27 cellular contexts compared by ENCODE assay signal in the genomic region with DNA sequence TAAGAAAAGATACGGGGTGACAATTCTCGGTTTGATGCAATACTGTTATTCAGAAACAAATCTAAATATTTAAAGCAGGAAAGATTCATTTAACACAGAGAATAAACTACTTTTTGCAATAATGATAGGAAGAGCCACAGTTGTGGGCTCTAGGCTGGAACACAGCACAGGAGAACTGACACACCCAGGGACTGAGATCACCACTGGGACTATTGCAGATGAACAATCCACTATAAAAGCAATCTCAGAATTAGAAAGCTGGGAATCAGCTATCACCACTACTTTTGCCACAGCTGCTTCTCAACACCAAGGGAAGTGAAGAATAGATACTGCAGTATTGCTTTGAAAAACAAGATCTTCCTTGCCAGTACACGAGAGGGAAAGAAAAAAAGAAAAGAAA. TPM values are rescaled to one million over a fixed set of nuclear protein-coding genes. Genes with fewer than 3 reads are reported as not detected.
"Had no signal": no experiment of that assay in that cellular context is flagged by ENCODE, and none has a peak within 500 bp of the region (broad histone marks: within the 10 kb centered on the region; RNA-seq: fewer than 3 reads in every experiment).

No MANE protein-coding gene starts in this region.

- H3K27me3 ChIP-seq: ascending aorta, body of pancreas had no signal

- H3K27ac ChIP-seq: ascending aorta, body of pancreas had no signal

- H3K36me3 ChIP-seq: ascending aorta had no signal

- H3K4me3 ChIP-seq: ascending aorta, body of pancreas had no signal

- H3K9me3 Mint-ChIP-seq: activated B cell treated with CpG ODN at 0.5 μM for 24 hours; activated CD4-positive, alpha-beta T cell treated with anti-CD3 and anti-CD28 coated beads, Interleukin-2, amount 10 ng/mL, durations not matched to agents 24 days and 14 days; activated T-cell treated with anti-CD3 and anti-CD28 coated beads, Interleukin-2, amount 50 U/mL, for 24 hours had no signal

- DNase-seq: activated B cell treated with CpG ODN at 0.5 μM for 24 hours; activated CD4-positive, alpha-beta T cell treated with anti-CD3 and anti-CD28 coated beads for 1 hour; activated CD4-positive, alpha-beta T cell treated with anti-CD3 and anti-CD28 coated beads, Interleukin-2, amount 10 ng/mL, durations not matched to agents 24 days and 14 days; activated CD4-positive, alpha-beta T cell treated with anti-CD3 and anti-CD28 coated beads, Interleukin-2, amount 50 U/mL, for 48 hours; activated CD8-positive, alpha-beta memory T cell treated with anti-CD3 and anti-CD28 coated beads, Interleukin-2, amount 10 ng/mL, durations not matched to agents 7 days and 5 days; activated effector memory CD4-positive, alpha-beta T cell treated with Interleukin-2 at 50 U/mL for 16 hours; activated naive CD4-positive, alpha-beta T cell; activated T-cell treated with anti-CD3 and anti-CD28 coated beads, Interleukin-2, amount 50 U/mL, for 24 hours; amniotic stem cell; body of pancreas; KG1; MV-4-11; NCI-H1105; NCI-H1436; NCI-H187; NCI-H2081; NCI-H446; NCI-H524; PC-3; T-cell; T-helper 2 cell; T1000 had no signal

- H3K27me3 Mint-ChIP-seq: activated B cell treated with CpG ODN at 0.5 μM for 24 hours; activated CD4-positive, alpha-beta T cell treated with anti-CD3 and anti-CD28 coated beads, Interleukin-2, amount 10 ng/mL, durations not matched to agents 24 days and 14 days; activated CD8-positive, alpha-beta memory T cell treated with anti-CD3 and anti-CD28 coated beads, Interleukin-2, amount 10 ng/mL, durations not matched to agents 7 days and 5 days; activated naive CD4-positive, alpha-beta T cell treated with anti-CD3 and anti-CD28 coated beads, Interleukin-2, amount 50 U/mL, for 24 hours; activated T-cell treated with anti-CD3 and anti-CD28 coated beads, Interleukin-2, amount 50 U/mL, for 24 hours; IgD-negative memory B cell; T-cell had no signal

- H3K4me3 Mint-ChIP-seq: activated B cell treated with CpG ODN at 0.5 μM for 24 hours; activated CD4-positive, alpha-beta T cell treated with anti-CD3 and anti-CD28 coated beads, Interleukin-2, amount 10 ng/mL, durations not matched to agents 24 days and 14 days; activated CD8-positive, alpha-beta memory T cell treated with anti-CD3 and anti-CD28 coated beads, Interleukin-2, amount 10 ng/mL, durations not matched to agents 7 days and 5 days; activated naive CD4-positive, alpha-beta T cell treated with anti-CD3 and anti-CD28 coated beads, Interleukin-2, amount 50 U/mL, for 24 hours; activated T-cell treated with anti-CD3 and anti-CD28 coated beads, Interleukin-2, amount 50 U/mL, for 24 hours; activated T-helper 1 cell treated with anti-CD3 and anti-CD28 coated beads, Interleukin-12 subunit alpha, Interleukin-12 subunit beta, Interleukin-2, Interleukin-4 antibody, amounts not matched to agents 30 ng/mL and 10 ng/mL and 1 ng/mL, durations not matched to agents 14 hours and 24 hours and 36 hours; IgD-negative memory B cell; T-cell had no signal

- H3K27ac Mint-ChIP-seq: activated B cell treated with CpG ODN at 0.5 μM for 24 hours; activated CD4-positive, alpha-beta T cell treated with anti-CD3 and anti-CD28 coated beads, Interleukin-2, amount 10 ng/mL, durations not matched to agents 24 days and 14 days; activated CD8-positive, alpha-beta memory T cell treated with anti-CD3 and anti-CD28 coated beads, Interleukin-2, amount 10 ng/mL, durations not matched to agents 7 days and 5 days; activated naive CD4-positive, alpha-beta T cell treated with anti-CD3 and anti-CD28 coated beads, Interleukin-2, amount 50 U/mL, for 24 hours; activated T-cell treated with anti-CD3 and anti-CD28 coated beads, Interleukin-2, amount 50 U/mL, for 24 hours; activated T-helper 1 cell treated with anti-CD3 and anti-CD28 coated beads, Interleukin-12 subunit alpha, Interleukin-12 subunit beta, Interleukin-2, Interleukin-4 antibody, amounts not matched to agents 30 ng/mL and 10 ng/mL and 1 ng/mL, durations not matched to agents 14 hours and 24 hours and 36 hours; IgD-negative memory B cell; T-cell had no signal

- H3K4me1 Mint-ChIP-seq: activated B cell treated with CpG ODN at 0.5 μM for 24 hours; activated CD4-positive, alpha-beta T cell treated with anti-CD3 and anti-CD28 coated beads, Interleukin-2, amount 10 ng/mL, durations not matched to agents 24 days and 14 days; activated CD8-positive, alpha-beta memory T cell treated with anti-CD3 and anti-CD28 coated beads, Interleukin-2, amount 10 ng/mL, durations not matched to agents 7 days and 5 days; activated naive CD4-positive, alpha-beta T cell treated with anti-CD3 and anti-CD28 coated beads, Interleukin-2, amount 50 U/mL, for 24 hours; IgD-negative memory B cell; T-cell had no signal

- H3K9me3 ChIP-seq: ascending aorta, body of pancreas had no signal

- H3K36me3 Mint-ChIP-seq: activated CD8-positive, alpha-beta memory T cell treated with anti-CD3 and anti-CD28 coated beads, Interleukin-2, amount 10 ng/mL, durations not matched to agents 7 days and 5 days; activated naive CD4-positive, alpha-beta T cell treated with anti-CD3 and anti-CD28 coated beads, Interleukin-2, amount 50 U/mL, for 24 hours; IgD-negative memory B cell; T-cell had no signal

- H3K4me1 ChIP-seq: ascending aorta, body of pancreas had no signal

- ATAC-seq: activated CD8-positive, alpha-beta memory T cell treated with anti-CD3 and anti-CD28 coated beads, Interleukin-2, amount 10 ng/mL, durations not matched to agents 7 days and 5 days; body of pancreas; PC-3; T-cell had no signal

RNA-seq across cellular contexts. Expression of gene PIK3C2G, which starts 4.1 kb away (rescaled TPM):
- total RNA-seq: activated B cell treated with CpG ODN at 0.5 μM for 24 hours; activated CD4-positive, alpha-beta T cell treated with anti-CD3 and anti-CD28 coated beads, Interleukin-2, amount 10 ng/mL, durations not matched to agents 24 days and 14 days; activated CD8-positive, alpha-beta memory T cell treated with anti-CD3 and anti-CD28 coated beads, Interleukin-2, amount 10 ng/mL, durations not matched to agents 7 days and 5 days; activated T-helper 1 cell treated with anti-CD3 and anti-CD28 coated beads, Interleukin-12 subunit alpha, Interleukin-12 subunit beta, Interleukin-2, Interleukin-4 antibody, amounts not matched to agents 30 ng/mL and 10 ng/mL and 1 ng/mL, durations not matched to agents 14 hours and 24 hours and 36 hours; ascending aorta; LHCN-M2; PC-3; T-cell had no signal
- polyA plus RNA-seq: IgD-negative memory B cell had no signal
